16 cellular contexts compared by ENCODE assay signal in the genomic region with DNA sequence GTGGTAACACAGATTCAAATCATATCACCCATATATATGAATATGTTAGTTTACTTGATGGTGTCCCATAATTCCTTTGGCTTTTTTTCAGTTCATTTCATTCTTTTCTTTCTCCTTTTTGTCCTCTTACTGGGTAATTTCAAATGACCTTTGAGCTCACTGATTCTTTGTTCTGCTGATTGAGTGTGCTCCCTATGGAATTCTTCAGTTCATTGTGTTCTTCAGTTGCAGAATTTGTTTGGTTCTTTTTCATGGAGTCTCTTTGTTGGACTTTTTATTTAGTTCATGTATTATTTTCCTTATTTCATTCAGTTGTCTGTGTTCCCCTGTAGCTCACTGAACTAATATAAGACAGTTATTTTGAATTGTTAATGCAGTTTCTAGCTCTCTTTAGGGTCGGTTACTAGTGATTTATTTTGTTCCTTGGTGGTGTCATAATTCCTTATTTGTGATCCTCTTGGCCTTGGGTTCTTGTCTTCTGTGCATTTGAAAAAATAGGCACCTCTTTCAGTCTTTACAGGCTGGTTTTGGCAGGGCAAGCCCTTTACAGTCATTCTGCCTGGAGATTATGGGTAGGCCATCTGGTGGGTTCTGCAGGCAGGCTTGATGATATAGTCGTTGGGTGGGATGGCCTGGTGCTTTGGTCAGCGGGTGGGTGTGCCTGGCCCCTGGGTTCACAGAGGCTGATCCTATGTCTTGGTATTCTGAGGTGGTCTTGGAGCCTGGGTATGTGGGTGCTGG.
DNase-seq lines count a peak whose midpoint lies in the region; ATAC-seq and TF ChIP-seq lines count a peak whose summit lies in the region.
"Had no signal": no experiment of that assay in that cellular context is flagged by ENCODE, and none has a peak within 500 bp of the region (broad histone marks: within the 10 kb centered on the region; RNA-seq: fewer than 3 reads in every experiment).

No MANE protein-coding gene starts in this region.

- H3K36me3 Mint-ChIP-seq in H9 (ENCODE audit: insufficient read depth in 1 of 3, low read depth in 3 of 3) (peaks cover 11 to 27% (median 16%) of the 10 kb centered on the region in 3 experiments), T-helper 17 cell (ENCODE audit: low read depth) (peaks cover 2% of the 10 kb centered on the region), endodermal cell (ENCODE audit: low read depth) (peaks cover 6% of the 10 kb centered on the region), progenitor cell of endocrine pancreas (ENCODE audit: insufficient read depth) (peaks cover 6% of the 10 kb centered on the region)

- no peak overlapping the region for H4K91ac ChIP-seq in H9 (ENCODE audit: insufficient read length, low read depth, low read length)

- no CpG with 5 or more reads among the region's 3 CpGs for WGBS in H9 (ENCODE audit: extremely low coverage, insufficient read length, low lambda C conversion rate)
- 94% methylated on average over 3 of the region's 3 CpGs; no CpG with 5 or more reads in 1 of the 2 experiments for WGBS in endodermal cell (ENCODE audit: insufficient coverage in 1 of 2, insufficient read length in 1 of 2), 2 experiments

- H3K27me3 ChIP-seq in H9 (ENCODE audit: insufficient read depth, low read length) (no peaks in the 10 kb centered on the region), endodermal cell (ENCODE audit: control insufficient read depth, insufficient read depth, low read length, poor library complexity, severe bottlenecking) (no peaks in the 10 kb centered on the region)
- H3K27me3 ChIP-seq: BLaER1 treated with 17β-estradiol and CSF1 and Interleukin-3, amounts not matched to agents 10 nM and 100 nM; Peyer's patch had no signal

- no peak for ATAC-seq in T-helper 17 cell

- H3K9me3 ChIP-seq in H9 (ENCODE audit: control insufficient read depth, low read depth, low read length): no peaks in the 10 kb centered on the region
- H3K9me3 ChIP-seq in T-helper 17 cell (ENCODE audit: control insufficient read depth, low read length, poor library complexity, severe bottlenecking): peaks cover 3% of the 10 kb centered on the region
- peaks cover 22% of the 10 kb centered on the region for H3K9me3 ChIP-seq in endodermal cell (ENCODE audit: control insufficient read depth, low read length)

- H3K79me2 ChIP-seq in H9 (ENCODE audit: insufficient read depth, low read length): peaks cover 2% of the 10 kb centered on the region; the same call in 1 of the 2 replicates

- DNase-seq in H9 (no peak), T-helper 17 cell (no peak), endodermal cell (no peak), progenitor cell of endocrine pancreas (ENCODE audit: low spot score, unreplicated experiment) (no peak), GF-D8 (lab: John Stamatoyannopoulos, UW) (no peak), CD1c-positive myeloid dendritic cell (ENCODE audit: extremely low spot score) (no peak), posterior vena cava (ENCODE audit: low spot score) (no peak)
- DNase-seq: CD8-positive, alpha-beta memory T cell; GM23248; NCI-H1417; NCI-H187 treated with DMSO at 0.1 percent for 48 hours; NCI-H2171; NCI-H526 treated with DMSO at 0.1 percent for 48 hours; Peyer's patch had no signal

- no peak overlapping the region for H2BK12ac ChIP-seq in H9 (ENCODE audit: insufficient read length, low read depth, low read length)

- H2BK120ac ChIP-seq in H9 (ENCODE audit: low read depth, low read length, poor library complexity, severe bottlenecking): no peak overlapping the region

- peaks cover 17 to 22% of the 10 kb centered on the region in 2 experiments for H3K9me3 Mint-ChIP-seq in H9
- peaks cover 29% of the 10 kb centered on the region for H3K9me3 Mint-ChIP-seq in endodermal cell
- H3K9me3 Mint-ChIP-seq in progenitor cell of endocrine pancreas (ENCODE audit: low read depth): peaks cover 7% of the 10 kb centered on the region

- H4K20me1 ChIP-seq in H9 (ENCODE audit: control insufficient read depth, insufficient read depth, insufficient read length): no peaks in the 10 kb centered on the region
- H4K20me1 ChIP-seq: BLaER1 treated with 17β-estradiol and CSF1 and Interleukin-3, amounts not matched to agents 10 nM and 100 nM had no signal

- H3K9ac ChIP-seq in H9 (ENCODE audit: extremely low read depth, insufficient read length, low read length): no peak overlapping the region
- H3K9ac ChIP-seq in endodermal cell (ENCODE audit: extremely low read depth, low read length, poor library complexity, severe bottlenecking): no peak overlapping the region
- H3K9ac ChIP-seq: BLaER1 treated with 17β-estradiol and CSF1 and Interleukin-3, amounts not matched to agents 10 nM and 100 nM; GM23248; KMS-11 had no signal

- no peak overlapping the region for H2AFZ ChIP-seq in H9 (ENCODE audit: low read length)
- H2AFZ ChIP-seq: GM23248 had no signal

- H3K4me1 ChIP-seq in H9 (ENCODE audit: insufficient read depth, low read length): peaks cover 4% of the 10 kb centered on the region; the same call in 1 of the 2 replicates
- H3K4me1 ChIP-seq in endodermal cell (ENCODE audit: control insufficient read depth, insufficient read depth, low read length): no peaks in the 10 kb centered on the region
- H3K4me1 ChIP-seq: BLaER1 treated with 17β-estradiol and CSF1 and Interleukin-3, amounts not matched to agents 10 nM and 100 nM; Peyer's patch had no signal

- H3K27ac Mint-ChIP-seq in H9 (peak overlapping the region; percentile 22 to 87 (median 53); a peak in 6 of 7 replicates), T-helper 17 cell (no peak overlapping the region), endodermal cell (peak overlapping the region; percentile 36), progenitor cell of endocrine pancreas (peak overlapping the region; percentile 53)

- H3K4me3 Mint-ChIP-seq in H9 (no peak overlapping the region; a peak in 1 of 5 replicates), T-helper 17 cell (peak overlapping the region; percentile 13), endodermal cell (no peak overlapping the region), progenitor cell of endocrine pancreas (ENCODE audit: low read depth) (no peak overlapping the region)
- H3K4me3 Mint-ChIP-seq: CD8-positive, alpha-beta memory T cell had no signal

- no peak overlapping the region for H4K8ac ChIP-seq in H9 (replicated peaks; ENCODE audit: insufficient read length, low read depth, low read length)

- H3K4me3 ChIP-seq in endodermal cell (ENCODE audit: low read length): no peak overlapping the region
- H3K4me3 ChIP-seq: BLaER1 treated with 17β-estradiol and CSF1 and Interleukin-3, amounts not matched to agents 10 nM and 100 nM; GM23248; Peyer's patch had no signal

- peak overlapping the region; percentile 52; the same call in 1 of the 2 replicates for H3K14ac ChIP-seq in H9 (ENCODE audit: insufficient read depth, low read length)

- no peak overlapping the region for H3K27ac ChIP-seq in H9 (ENCODE audit: insufficient read length, low read depth, low read length)
- peak overlapping the region; percentile 47 for H3K27ac ChIP-seq in endodermal cell (ENCODE audit: low read depth, low read length)
- H3K27ac ChIP-seq: BLaER1 treated with 17β-estradiol and CSF1 and Interleukin-3, amounts not matched to agents 10 nM and 100 nM; GM23248; KMS-11; Peyer's patch had no signal

- no peak overlapping the region for H3K23ac ChIP-seq in H9 (ENCODE audit: insufficient read length, low read depth, low read length)

- H3K4me1 Mint-ChIP-seq in H9: peaks cover 28 to 35% of the 10 kb centered on the region in 2 experiments
- H3K4me1 Mint-ChIP-seq in T-helper 17 cell: peaks cover 2% of the 10 kb centered on the region
- peaks cover 13% of the 10 kb centered on the region for H3K4me1 Mint-ChIP-seq in endodermal cell
- peaks cover 7% of the 10 kb centered on the region for H3K4me1 Mint-ChIP-seq in progenitor cell of endocrine pancreas (ENCODE audit: low read depth)
- H3K4me1 Mint-ChIP-seq: CD8-positive, alpha-beta memory T cell had no signal

- H2BK5ac ChIP-seq in H9 (ENCODE audit: insufficient read length, low read length): no peak overlapping the region

- H2BK15ac ChIP-seq in H9 (ENCODE audit: low read depth, low read length): no peak overlapping the region

- TF ChIP-seq CTCF in H9 (conservative IDR thresholded peaks at IDR 0.05): no peak
- no peak for TF ChIP-seq CTCF in endodermal cell (conservative IDR thresholded peaks at IDR 0.05)
- no peak for TF ChIP-seq CTCF in progenitor cell of endocrine pancreas (IDR thresholded peaks at IDR 0.05; ENCODE audit: unreplicated experiment)

- H3K56ac ChIP-seq in H9 (ENCODE audit: insufficient read length, low read depth, low read length): no peak overlapping the region

- H3K4me2 ChIP-seq in H9 (ENCODE audit: insufficient read depth, insufficient read length, low read length): no peak overlapping the region
- H3K4me2 ChIP-seq: BLaER1 treated with 17β-estradiol and CSF1 and Interleukin-3, amounts not matched to agents 10 nM and 100 nM; KMS-11 had no signal

- H2BK20ac ChIP-seq in H9 (ENCODE audit: low read depth, low read length, poor library complexity, severe bottlenecking): no peak overlapping the region

- H3K27me3 Mint-ChIP-seq in H9 (ENCODE audit: low read depth): no peaks in the 10 kb centered on the region
- H3K27me3 Mint-ChIP-seq in T-helper 17 cell: peaks cover 5% of the 10 kb centered on the region
- H3K27me3 Mint-ChIP-seq in endodermal cell (ENCODE audit: insufficient read depth): no peaks in the 10 kb centered on the region
- no peaks in the 10 kb centered on the region for H3K27me3 Mint-ChIP-seq in progenitor cell of endocrine pancreas

- H4K5ac ChIP-seq in H9 (ENCODE audit: insufficient read length, low read depth, low read length): no peak overlapping the region

- no peak overlapping the region for H3T11ph ChIP-seq in H9 (ENCODE audit: low read length)

- no peaks in the 10 kb centered on the region for H3K79me1 ChIP-seq in H9 (ENCODE audit: insufficient read depth, low read depth, low read length, poor library complexity, severe bottlenecking)

- no peaks in the 10 kb centered on the region for H3K36me3 ChIP-seq in endodermal cell (ENCODE audit: control insufficient read depth, insufficient read depth, low read length)
- H3K36me3 ChIP-seq: BLaER1 treated with 17β-estradiol and CSF1 and Interleukin-3, amounts not matched to agents 10 nM and 100 nM; Peyer's patch had no signal

- no peak overlapping the region for H2AK5ac ChIP-seq in H9 (ENCODE audit: insufficient read length, low read length)

- intact Hi-C loops in posterior vena cava (cut with DNase I): no loop called here

- peak overlapping the region; percentile 27 for H3K18ac ChIP-seq in H9 (ENCODE audit: insufficient read length, low read depth, low read length)

- no peak overlapping the region for H3K4ac ChIP-seq in H9 (ENCODE audit: low read depth, low read length)

- no peaks in the 10 kb centered on the region for H3K23me2 ChIP-seq in H9 (ENCODE audit: insufficient read length, low read depth, low read length, poor library complexity, severe bottlenecking)
